Comparison of ENCODE assay signal across 8 cellular contexts in genomic region chr2:8487461-8487932, GRCh38.
DNase-seq lines count a peak whose midpoint lies in the region; ATAC-seq and TF ChIP-seq lines count a peak whose summit lies in the region.

No MANE protein-coding gene starts in this region.

- POLR2A ChIA-PET in activated CD4-positive, alpha-beta memory T cell treated with anti-CD3 and anti-CD28 coated beads, Interleukin-2, amount 10 ng/mL, durations not matched to agents 7 days and 5 days (lab: Charles Lee) = interaction anchor here (0.7 to 6.0 kb wide), 13 partner anchors 10 to 1037 kb away, joined by 3 to 54 read pairs (median 6); partner anchors contain the start of gene ID2
- POLR2A ChIA-PET in naive thymus-derived CD4-positive, alpha-beta T cell (lab: Charles Lee) = no interaction called here

- peak overlapping the region; percentile 81 for H3K4me3 Mint-ChIP-seq in activated CD4-positive, alpha-beta memory T cell treated with anti-CD3 and anti-CD28 coated beads, Interleukin-2, amount 10 ng/mL, durations not matched to agents 7 days and 5 days
- H3K4me3 Mint-ChIP-seq in naive thymus-derived CD4-positive, alpha-beta T cell = peak overlapping the region in 9 of 10 donors; percentile 46 to 72 (median 64)

- no peaks in the 10 kb centered on the region for H3K27me3 ChIP-seq in naive thymus-derived CD4-positive, alpha-beta T cell (ENCODE audit: control insufficient read depth in 2 of 2, insufficient read depth in 2 of 2, low read length in 2 of 2)
- no peaks in the 10 kb centered on the region for H3K27me3 ChIP-seq in tibial nerve

- intact Hi-C loops in naive thymus-derived CD4-positive, alpha-beta T cell (cut with micrococcal nuclease) = loop anchor here in 1 of 2 donors (5.0 kb wide), 2 partner anchors 185 to 195 kb away; partner anchors contain the start of gene ID2

- H3K27ac Mint-ChIP-seq in activated CD4-positive, alpha-beta memory T cell treated with anti-CD3 and anti-CD28 coated beads, Interleukin-2, amount 10 ng/mL, durations not matched to agents 7 days and 5 days = peak overlapping the region; percentile 84
- peak overlapping the region in 2 of 9 donors; percentile 34 to 88 for H3K27ac Mint-ChIP-seq in naive thymus-derived CD4-positive, alpha-beta T cell

- 66 to 73% methylated on average over 16 of the region's 16 CpGs for WGBS in tibial nerve, 2 donors

- peaks cover 23% of the 10 kb centered on the region for H3K36me3 Mint-ChIP-seq in activated CD4-positive, alpha-beta memory T cell treated with anti-CD3 and anti-CD28 coated beads, Interleukin-2, amount 10 ng/mL, durations not matched to agents 7 days and 5 days (ENCODE audit: low read depth)
- H3K36me3 Mint-ChIP-seq in naive thymus-derived CD4-positive, alpha-beta T cell = peaks cover 0 to 13% (median 0%) of the 10 kb centered on the region in 5 donors

- H3K4me1 ChIP-seq in naive thymus-derived CD4-positive, alpha-beta T cell (ENCODE audit: control insufficient read depth in 2 of 2, insufficient read depth in 2 of 2, low read length in 2 of 2) = peaks cover 8 to 60% of the 10 kb centered on the region in 2 donors
- peaks cover 0 to 11% (median 0%) of the 10 kb centered on the region in 4 donors for H3K4me1 ChIP-seq in tibial nerve

- peak overlapping the region; percentile 35 for H3K4me3 ChIP-seq in naive thymus-derived CD4-positive, alpha-beta T cell (ENCODE audit: low read length)
- peak overlapping the region in 1 of 4 donors; percentile 21 for H3K4me3 ChIP-seq in tibial nerve

- no peaks in the 10 kb centered on the region for H3K9me3 ChIP-seq in naive thymus-derived CD4-positive, alpha-beta T cell (ENCODE audit: control insufficient read depth in 2 of 3, low read length in 3 of 3)
- no peaks in the 10 kb centered on the region for H3K9me3 ChIP-seq in tibial nerve

- TF ChIP-seq EP300 in tibial nerve (IDR thresholded peaks at IDR 0.05) = no peak

- CTCF ChIA-PET in activated CD4-positive, alpha-beta memory T cell treated with anti-CD3 and anti-CD28 coated beads, Interleukin-2, amount 10 ng/mL, durations not matched to agents 7 days and 5 days (lab: Charles Lee) = interaction anchor here (1.2 to 1.4 kb wide), 2 partner anchors 27 to 173 kb away, joined by 3 to 4 read pairs; no protein-coding TSS in a partner anchor
- CTCF ChIA-PET in naive thymus-derived CD4-positive, alpha-beta T cell (lab: Charles Lee) = no interaction called here

- no peaks in the 10 kb centered on the region for H3K27me3 Mint-ChIP-seq in activated CD4-positive, alpha-beta memory T cell treated with anti-CD3 and anti-CD28 coated beads, Interleukin-2, amount 10 ng/mL, durations not matched to agents 7 days and 5 days
- H3K27me3 Mint-ChIP-seq in naive thymus-derived CD4-positive, alpha-beta T cell = peaks cover 0 to 8% (median 0%) of the 10 kb centered on the region in 5 donors

- peak; percentile 41 for DNase-seq in activated CD4-positive, alpha-beta memory T cell treated with anti-CD3 and anti-CD28 coated beads, Interleukin-2, amount 10 ng/mL, durations not matched to agents 7 days and 5 days
- no peak for DNase-seq in naive thymus-derived CD4-positive, alpha-beta T cell
- DNase-seq in DMS53 treated with DMSO at 0.1 percent for 48 hours (lab: John Stamatoyannopoulos, UW; ENCODE audit: unreplicated experiment) (no peak), tibial nerve (ENCODE audit: low spot score in 2 of 2) (no peak)

- H3K36me3 ChIP-seq in naive thymus-derived CD4-positive, alpha-beta T cell (ENCODE audit: control insufficient read depth in 2 of 3, insufficient read depth in 3 of 3, low read length in 3 of 3) = no peaks in the 10 kb centered on the region
- no peaks in the 10 kb centered on the region for H3K36me3 ChIP-seq in tibial nerve

- TF ChIP-seq CTCF in tibial nerve (IDR thresholded peaks at IDR 0.05) = no peak

- peaks cover 85% of the 10 kb centered on the region for H3K4me1 Mint-ChIP-seq in activated CD4-positive, alpha-beta memory T cell treated with anti-CD3 and anti-CD28 coated beads, Interleukin-2, amount 10 ng/mL, durations not matched to agents 7 days and 5 days
- H3K4me1 Mint-ChIP-seq in naive thymus-derived CD4-positive, alpha-beta T cell = peaks cover 13 to 64% (median 15%) of the 10 kb centered on the region in 7 donors

- ATAC-seq in GM18511 (IDR thresholded peaks at IDR 0.05; ENCODE audit: unreplicated experiment) = peak; percentile 26
- ATAC-seq in HG02678 (IDR thresholded peaks at IDR 0.05; ENCODE audit: unreplicated experiment) = peak; percentile 18
- peak; percentile 8 for ATAC-seq in naive thymus-derived CD4-positive, alpha-beta T cell
- no peak for ATAC-seq in GM21526 (IDR thresholded peaks at IDR 0.05; ENCODE audit: low FRiP score, unreplicated experiment)
- ATAC-seq in activated CD4-positive, CD25-positive, alpha-beta regulatory T cell treated with anti-CD3 and anti-CD28 coated beads, Interleukin-2, amount 50 U/mL, for 24 hours = no peak

- no peak overlapping the region for H3K27ac ChIP-seq in naive thymus-derived CD4-positive, alpha-beta T cell (ENCODE audit: low read depth, low read length)
- H3K27ac ChIP-seq in tibial nerve = no peak overlapping the region

- TF ChIP-seq POLR2A in tibial nerve (IDR thresholded peaks at IDR 0.05) = no peak

- no peaks in the 10 kb centered on the region for H3K9me3 Mint-ChIP-seq in activated CD4-positive, alpha-beta memory T cell treated with anti-CD3 and anti-CD28 coated beads, Interleukin-2, amount 10 ng/mL, durations not matched to agents 7 days and 5 days
- H3K9me3 Mint-ChIP-seq in naive thymus-derived CD4-positive, alpha-beta T cell = no peaks in the 10 kb centered on the region

Comparison
In these comparisons a context has a peak if more than half of its experiments do, and no peak if none do; other contexts are left out.
1. ATAC-seq: peak in GM18511 (single experiment), HG02678 (single experiment) and naive thymus-derived CD4-positive, alpha-beta T cell (single experiment); none in GM21526 (single experiment) and activated CD4-positive, CD25-positive, alpha-beta regulatory T cell treated with anti-CD3 and anti-CD28 coated beads, Interleukin-2, amount 50 U/mL, for 24 hours (0 of 2).